8 cellular contexts compared by ENCODE assay signal in genomic region chr3:31918179-31919165, GRCh38.
A peak's percentile ranks its signal among the peaks of the same experiment; 100 is the strongest.
DNase-seq lines count a peak whose midpoint lies in the region; ATAC-seq and TF ChIP-seq lines count a peak whose summit lies in the region.

No MANE protein-coding gene starts in this region.

- no peak for TF ChIP-seq CTCF in progenitor cell of endocrine pancreas (IDR thresholded peaks at IDR 0.05; ENCODE audit: unreplicated experiment)

- H3K9me3 Mint-ChIP-seq in activated T-cell treated with anti-CD3 and anti-CD28 coated beads, Interleukin-2, amount 50 U/mL, for 4 hours = peaks cover 10% of the 10 kb centered on the region
- peaks cover 21% of the 10 kb centered on the region for H3K9me3 Mint-ChIP-seq in progenitor cell of endocrine pancreas (ENCODE audit: low read depth)

- H3K27ac Mint-ChIP-seq in progenitor cell of endocrine pancreas = no peak overlapping the region

- H3K4me1 Mint-ChIP-seq in activated T-cell treated with anti-CD3 and anti-CD28 coated beads, Interleukin-2, amount 50 U/mL, for 4 hours (ENCODE audit: low read depth) = peaks cover 25% of the 10 kb centered on the region
- H3K4me1 Mint-ChIP-seq in progenitor cell of endocrine pancreas (ENCODE audit: low read depth) = peaks cover 40% of the 10 kb centered on the region

- peak overlapping the region; percentile 62 for H3K4me3 Mint-ChIP-seq in activated T-cell treated with anti-CD3 and anti-CD28 coated beads, Interleukin-2, amount 50 U/mL, for 4 hours
- H3K4me3 Mint-ChIP-seq in progenitor cell of endocrine pancreas (ENCODE audit: low read depth) = no peak overlapping the region

- DNase-seq in activated T-cell treated with anti-CD3 and anti-CD28 coated beads, Interleukin-2, amount 50 U/mL, for 4 hours = no peak
- DNase-seq in activated T-cell treated with anti-CD3 and anti-CD28 coated beads for 4 hours = no peak
- DNase-seq in amniotic epithelial cell (ENCODE audit: low read depth) = peak; percentile 11
- no peak for DNase-seq in stimulated activated naive CD8-positive, alpha-beta T cell treated with anti-CD3 and anti-CD28 coated beads, Interleukin-15, Interleukin-2, amounts not matched to agents 100 U/mL and 50 U/mL, for 24 hours
- no peak for DNase-seq in SKM-1 treated with dmso at 0.1 percent for 144 hours (lab: John Stamatoyannopoulos, UW; ENCODE audit: unreplicated experiment)
- no peak for DNase-seq in NOMO-1 treated with DMSO at 0.1 percent for 48 hours (lab: John Stamatoyannopoulos, UW; ENCODE audit: unreplicated experiment)
- DNase-seq in progenitor cell of endocrine pancreas (ENCODE audit: low spot score, unreplicated experiment) = no peak

- peaks cover 4% of the 10 kb centered on the region for H3K27me3 Mint-ChIP-seq in activated T-cell treated with anti-CD3 and anti-CD28 coated beads, Interleukin-2, amount 50 U/mL, for 4 hours (ENCODE audit: low read depth)
- no peaks in the 10 kb centered on the region for H3K27me3 Mint-ChIP-seq in progenitor cell of endocrine pancreas

- peak in 1 of 2 donors; percentile 57 for ATAC-seq in activated T-cell treated with anti-CD3 and anti-CD28 coated beads, Interleukin-2, amount 50 U/mL, for 4 hours
- ATAC-seq in HG03066 (IDR thresholded peaks at IDR 0.05; ENCODE audit: low read depth, unreplicated experiment) = peak; percentile 70
- ATAC-seq in stimulated activated naive CD8-positive, alpha-beta T cell treated with anti-CD3 and anti-CD28 coated beads, Interleukin-15, Interleukin-2, amounts not matched to agents 100 U/mL and 50 U/mL, for 24 hours = peak; percentile 67

- no peaks in the 10 kb centered on the region for H3K36me3 Mint-ChIP-seq in activated T-cell treated with anti-CD3 and anti-CD28 coated beads, Interleukin-2, amount 50 U/mL, for 4 hours (ENCODE audit: insufficient read depth)
- peaks cover 5% of the 10 kb centered on the region for H3K36me3 Mint-ChIP-seq in progenitor cell of endocrine pancreas (ENCODE audit: insufficient read depth)
